ENCODE assay signal across 26 cellular contexts in the genomic region with DNA sequence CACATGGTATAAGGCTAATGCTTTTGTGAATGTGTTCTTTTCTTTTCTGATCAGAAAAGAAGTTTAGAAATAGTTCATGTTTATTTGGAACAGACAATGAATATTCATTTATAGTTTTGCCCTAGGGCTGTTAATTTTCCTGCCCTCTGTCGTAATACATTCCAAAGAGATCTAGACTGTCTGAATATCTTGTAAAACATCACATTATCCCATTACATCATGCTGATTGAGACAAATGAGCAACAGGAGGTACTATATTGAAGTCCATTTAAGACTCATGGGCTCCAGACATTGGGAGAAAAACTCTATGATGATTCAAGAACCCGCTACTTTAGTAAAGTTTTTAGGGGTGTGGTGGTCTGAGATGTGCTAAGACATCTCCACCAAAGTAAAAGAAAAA.
"Had no signal": no experiment of that assay in that cellular context is flagged by ENCODE, and none has a peak within 500 bp of the region (broad histone marks: within the 10 kb centered on the region; RNA-seq: fewer than 3 reads in every experiment).

No MANE protein-coding gene starts in this region.

- DNase-seq: dorsolateral prefrontal cortex; effector CD4-positive, alpha-beta T cell; heart left ventricle; kidney; natural killer cell; occipital lobe; ovary; posterior cingulate gyrus; psoas muscle; right cardiac atrium; sigmoid colon; spleen; stimulated activated CD4-positive, alpha-beta T cell treated with anti-CD3 and anti-CD28 coated beads, Interleukin-4, amount 100 ng/mL, for 4 hours; upper lobe of left lung had no signal

- H3K4me1 ChIP-seq: gastroesophageal sphincter, heart left ventricle, psoas muscle, sigmoid colon, spleen, tibial nerve, upper lobe of left lung had no signal

- H2AFZ ChIP-seq: hepatocyte had no signal

- H3K4me3 ChIP-seq: dorsolateral prefrontal cortex, gastroesophageal sphincter, heart left ventricle, hepatocyte, lung, ovary, psoas muscle, sigmoid colon, skin epidermis, spleen, thoracic aorta, tibial nerve, upper lobe of left lung had no signal

- H3K27me3 ChIP-seq: dorsolateral prefrontal cortex, gastroesophageal sphincter, heart left ventricle, hepatocyte, ovary, sigmoid colon, spleen, tibial nerve, upper lobe of left lung had no signal

- H3K27ac Mint-ChIP-seq: memory B cell; natural killer cell; stimulated activated memory B cell treated with anti-CD40 and anti-IgM and Interleukin-4, amounts not matched to agents 10 μg/mL and 1 μg/mL and 100 μg/mL, for 72 hours; stimulated activated naive CD8-positive, alpha-beta T cell treated with anti-CD3 and anti-CD28 coated beads, Interleukin-15, Interleukin-2, amounts not matched to agents 100 ng/mL and 50 ng/mL, for 24 hours had no signal

- FAIRE-seq: colon, kidney, urothelium cell line had no signal

- H3K4me1 Mint-ChIP-seq: memory B cell; natural killer cell; stimulated activated memory B cell treated with anti-CD40 and anti-IgM and Interleukin-4, amounts not matched to agents 10 μg/mL and 1 μg/mL and 100 μg/mL, for 72 hours had no signal

- H3K36me3 ChIP-seq: gastroesophageal sphincter, heart left ventricle, ovary, sigmoid colon, spleen, thoracic aorta, tibial nerve, upper lobe of left lung had no signal

- H3K27me3 Mint-ChIP-seq: stimulated activated memory B cell treated with anti-CD40 and anti-IgM and Interleukin-4, amounts not matched to agents 10 μg/mL and 1 μg/mL and 100 μg/mL, for 72 hours had no signal

- H3K9me3 ChIP-seq: ovary had no signal

- H3K4me3 Mint-ChIP-seq: memory B cell; natural killer cell; stimulated activated memory B cell treated with anti-CD40 and anti-IgM and Interleukin-4, amounts not matched to agents 10 μg/mL and 1 μg/mL and 100 μg/mL, for 72 hours; stimulated activated naive CD8-positive, alpha-beta T cell treated with anti-CD3 and anti-CD28 coated beads, Interleukin-15, Interleukin-2, amounts not matched to agents 100 ng/mL and 50 ng/mL, for 24 hours had no signal

- H3K79me2 ChIP-seq: hepatocyte had no signal

- H3K27ac ChIP-seq: dorsolateral prefrontal cortex, epithelial cell of prostate, gastroesophageal sphincter, heart left ventricle, hepatocyte, ovary, psoas muscle, sigmoid colon, skin epidermis, spleen, thoracic aorta, tibial nerve, upper lobe of left lung had no signal

- H3K36me3 Mint-ChIP-seq: memory B cell; stimulated activated memory B cell treated with anti-CD40 and anti-IgM and Interleukin-4, amounts not matched to agents 10 μg/mL and 1 μg/mL and 100 μg/mL, for 72 hours had no signal

- H3K4me2 ChIP-seq: hepatocyte had no signal
